Comparison of ENCODE assay signal across 11 cellular contexts in genomic region chrY:14834103-14835060, GRCh38.
A peak's percentile ranks its signal among the peaks of the same experiment; 100 is the strongest.
DNase-seq lines count a peak whose midpoint lies in the region; ATAC-seq and TF ChIP-seq lines count a peak whose summit lies in the region.
"Had no signal": no experiment of that assay in that cellular context is flagged by ENCODE, and none has a peak within 500 bp of the region (broad histone marks: within the 10 kb centered on the region; RNA-seq: fewer than 3 reads in every experiment).

No MANE protein-coding gene starts in this region.

- CTCF ChIA-PET in activated naive CD4-positive, alpha-beta T cell treated with anti-CD3 and anti-CD28 coated beads, Interleukin-2, amount 10 ng/mL, durations not matched to agents 7 days and 5 days (lab: Charles Lee): no interaction called here

- H3K27ac Mint-ChIP-seq in activated naive CD4-positive, alpha-beta T cell treated with anti-CD3 and anti-CD28 coated beads, Interleukin-2, amount 10 ng/mL, durations not matched to agents 7 days and 5 days: peak overlapping the region; percentile 14

- H3K9me3 Mint-ChIP-seq in activated naive CD4-positive, alpha-beta T cell treated with anti-CD3 and anti-CD28 coated beads, Interleukin-2, amount 10 ng/mL, durations not matched to agents 7 days and 5 days: peaks cover 2% of the 10 kb centered on the region

- ATAC-seq in HG03469 (IDR thresholded peaks at IDR 0.05; ENCODE audit: unreplicated experiment): peak; percentile 89
- no peak for ATAC-seq in lower lobe of right lung

- no peaks in the 10 kb centered on the region for H3K36me3 Mint-ChIP-seq in activated naive CD4-positive, alpha-beta T cell treated with anti-CD3 and anti-CD28 coated beads, Interleukin-2, amount 10 ng/mL, durations not matched to agents 7 days and 5 days

- H3K27me3 ChIP-seq in lower lobe of right lung (ENCODE audit: low read depth): no peaks in the 10 kb centered on the region

- H3K4me3 ChIP-seq in choroid plexus epithelial cell (ENCODE audit: low read depth, low read length) (no peak overlapping the region), lower lobe of right lung (no peak overlapping the region)

- intact Hi-C loops in lower lobe of right lung (cut with DNase I): no loop called here

- H3K27me3 Mint-ChIP-seq in activated naive CD4-positive, alpha-beta T cell treated with anti-CD3 and anti-CD28 coated beads, Interleukin-2, amount 10 ng/mL, durations not matched to agents 7 days and 5 days: no peaks in the 10 kb centered on the region

- no peaks in the 10 kb centered on the region for H3K36me3 ChIP-seq in lower lobe of right lung

- DNase-seq in activated naive CD4-positive, alpha-beta T cell treated with anti-CD3 and anti-CD28 coated beads, Interleukin-2, amount 10 ng/mL, durations not matched to agents 7 days and 5 days: no peak
- no peak for DNase-seq in activated naive CD4-positive, alpha-beta T cell (lab: John Stamatoyannopoulos, UW)
- DNase-seq in choroid plexus epithelial cell (ENCODE audit: low read depth): peak; percentile 60
- DNase-seq in superior temporal gyrus (ENCODE audit: extremely low spot score): peak; percentile 38
- no peak for DNase-seq in NCI-H1417 (lab: John Stamatoyannopoulos, UW)
- DNase-seq in lower lobe of right lung: no peak
- no peak for DNase-seq in SHP77 (lab: John Stamatoyannopoulos, UW)
- DNase-seq: activated CD4-positive, alpha-beta T cell treated with anti-CD3 and anti-CD28 coated beads for 48 hours; effector CD4-positive, alpha-beta T cell; NCI-H345 had no signal

- TF ChIP-seq CTCF in choroid plexus epithelial cell (conservative IDR thresholded peaks at IDR 0.05; ENCODE audit: low read depth, low read length) (no peak), lower lobe of right lung (IDR thresholded peaks at IDR 0.05) (no peak)

- no peak overlapping the region for H3K4me3 Mint-ChIP-seq in activated naive CD4-positive, alpha-beta T cell treated with anti-CD3 and anti-CD28 coated beads, Interleukin-2, amount 10 ng/mL, durations not matched to agents 7 days and 5 days

- no peaks in the 10 kb centered on the region for H3K4me1 ChIP-seq in lower lobe of right lung

- no peak overlapping the region for H3K27ac ChIP-seq in lower lobe of right lung

- peaks cover 2% of the 10 kb centered on the region for H3K4me1 Mint-ChIP-seq in activated naive CD4-positive, alpha-beta T cell treated with anti-CD3 and anti-CD28 coated beads, Interleukin-2, amount 10 ng/mL, durations not matched to agents 7 days and 5 days

- no peaks in the 10 kb centered on the region for H3K9me3 ChIP-seq in lower lobe of right lung

Comparison
In these comparisons a context has a peak if more than half of its experiments do, and no peak if none do; other contexts are left out.
1. DNase-seq: peak in choroid plexus epithelial cell (single experiment) and superior temporal gyrus (single experiment); none in activated naive CD4-positive, alpha-beta T cell treated with anti-CD3 and anti-CD28 coated beads, Interleukin-2, amount 10 ng/mL, durations not matched to agents 7 days and 5 days (single experiment), activated naive CD4-positive, alpha-beta T cell (0 of 4), NCI-H1417 (0 of 3), lower lobe of right lung (single experiment) and SHP77 (0 of 2).